Comparison of ENCODE assay signal across 21 cellular contexts in the genomic region with DNA sequence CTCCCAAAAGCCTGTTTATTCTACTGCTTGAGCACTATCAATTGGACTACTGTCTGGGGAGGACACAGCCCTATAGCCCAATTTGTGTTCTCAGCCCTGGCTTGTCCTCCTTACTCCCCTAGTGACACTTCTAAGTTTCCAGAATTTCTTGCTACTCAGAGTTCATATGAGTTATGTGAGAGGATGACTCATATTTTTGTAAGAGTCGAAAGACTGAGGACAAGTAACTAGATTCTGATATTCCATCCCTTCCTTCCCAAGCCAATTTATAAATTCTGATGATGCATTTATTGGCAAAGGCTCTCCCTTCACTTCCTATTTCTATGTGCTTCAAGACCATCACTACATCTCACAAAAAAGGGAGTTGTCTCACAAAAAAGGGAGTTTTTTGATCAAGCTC.
DNase-seq lines count a peak whose midpoint lies in the region; ATAC-seq and TF ChIP-seq lines count a peak whose summit lies in the region.
"Had no signal": no experiment of that assay in that cellular context is flagged by ENCODE, and none has a peak within 500 bp of the region (broad histone marks: within the 10 kb centered on the region; RNA-seq: fewer than 3 reads in every experiment).

No MANE protein-coding gene starts in this region.

- H3K36me3 Mint-ChIP-seq in natural killer cell = no peaks in the 10 kb centered on the region

- H3K9me3 Mint-ChIP-seq in natural killer cell = peaks cover 6 to 13% of the 10 kb centered on the region in 2 donors

- in situ Hi-C loops in mammary epithelial cell (cut with MboI; ENCODE audit: low sequenced_read_pairs in 2 of 2) = no loop called here

- H3K36me3 ChIP-seq in mammary epithelial cell (ENCODE audit: insufficient read depth, low read length) = no peaks in the 10 kb centered on the region
- no peaks in the 10 kb centered on the region for H3K36me3 ChIP-seq in breast epithelium
- H3K36me3 ChIP-seq in fibroblast of lung (ENCODE audit: control insufficient read depth, insufficient read depth, low read length) = no peaks in the 10 kb centered on the region
- no peaks in the 10 kb centered on the region for H3K36me3 ChIP-seq in left lung
- no peaks in the 10 kb centered on the region for H3K36me3 ChIP-seq in SK-N-SH (replicated peaks in 1 of 2; ENCODE audit: control insufficient read depth in 1 of 2, insufficient read depth in 2 of 2, low read length in 1 of 2)
- H3K36me3 ChIP-seq: MG63 had no signal

- no peaks in the 10 kb centered on the region for H3K4me1 Mint-ChIP-seq in natural killer cell
- H3K4me1 Mint-ChIP-seq: B cell had no signal

- H2AFZ ChIP-seq in mammary epithelial cell (ENCODE audit: low read depth, low read length) (no peak overlapping the region), fibroblast of lung (ENCODE audit: low read length) (no peak overlapping the region), SK-N-SH (ENCODE audit: low read depth) (no peak overlapping the region)

- H3K27ac ChIP-seq in mammary epithelial cell (ENCODE audit: insufficient read depth, low read depth, low read length) (no peak overlapping the region), breast epithelium (no peak overlapping the region), fibroblast of lung (ENCODE audit: insufficient read depth, low read length) (no peak overlapping the region), left lung (no peak overlapping the region), SK-N-SH (ENCODE audit: low read depth in 2 of 2, low read length in 1 of 2) (no peak overlapping the region)

- ATAC-seq in left lung (peak; percentile 17), natural killer cell (no peak)
- ATAC-seq: GM12878 had no signal

- BruUV-seq in mammary epithelial cell (replicated peaks; lab: Mats Ljungman, UMichigan) = no TSS peak

- H3K79me2 ChIP-seq in mammary epithelial cell (ENCODE audit: insufficient read depth, low read length) (no peaks in the 10 kb centered on the region), fibroblast of lung (ENCODE audit: control insufficient read depth, insufficient read depth, low read length) (no peaks in the 10 kb centered on the region), SK-N-SH (ENCODE audit: insufficient read depth) (no peaks in the 10 kb centered on the region)

- H3K9me3 ChIP-seq in mammary epithelial cell (replicated peaks; ENCODE audit: insufficient read depth, low read length) (no peaks in the 10 kb centered on the region), breast epithelium (no peaks in the 10 kb centered on the region), fibroblast of lung (ENCODE audit: control insufficient read depth, insufficient read depth, low read depth, low read length) (no peaks in the 10 kb centered on the region), left lung (peaks cover 0 to 5% of the 10 kb centered on the region in 2 donors), SK-N-SH (no peaks in the 10 kb centered on the region)
- H3K9me3 ChIP-seq: MG63 had no signal

- H3K9me2 ChIP-seq in SK-N-SH = no peaks in the 10 kb centered on the region

- no peaks in the 10 kb centered on the region for H3K4me1 ChIP-seq in mammary epithelial cell (ENCODE audit: insufficient read depth, low read length)
- no peaks in the 10 kb centered on the region for H3K4me1 ChIP-seq in breast epithelium
- H3K4me1 ChIP-seq in fibroblast of lung (ENCODE audit: control insufficient read depth, extremely low read depth, insufficient read depth, low read length) = no peaks in the 10 kb centered on the region
- no peaks in the 10 kb centered on the region for H3K4me1 ChIP-seq in left lung
- no peaks in the 10 kb centered on the region for H3K4me1 ChIP-seq in SK-N-SH (ENCODE audit: control insufficient read depth in 1 of 2, insufficient read depth in 2 of 2, low read depth in 1 of 2, low read length in 1 of 2)

- DNase-seq in mammary epithelial cell (peak; percentile 4), breast epithelium (ENCODE audit: low spot score in 2 of 2) (no peak), fibroblast of lung (ENCODE audit: low read depth in 2 of 2) (peak; percentile 32 to 38), left lung (no peak), SK-N-SH (no peak), natural killer cell (no peak), NOMO-1 treated with dmso at 0.1 percent for 144 hours (lab: John Stamatoyannopoulos, UW; ENCODE audit: unreplicated experiment) (no peak)
- no peak for DNase-seq in stimulated activated CD4-positive, alpha-beta T cell treated with anti-CD3 and anti-CD28 coated beads, Interleukin-2, amount 100 ng/mL, for 48 hours
- DNase-seq: 8988T, H7, Kasumi-1, MG63, NCI-H1048, NCI-H146, NCI-H2029 treated with DMSO at 0.1 percent for 48 hours, NCI-H2171 treated with DMSO at 0.1 percent for 48 hours, NCI-H446 treated with DMSO at 0.1 percent for 48 hours, NCI-H69, SHP77 had no signal

- no peak for TF ChIP-seq RAD21 in SK-N-SH (IDR thresholded peaks at IDR 0.05; ENCODE audit: low read length)

- no peak overlapping the region for H3K4me3 ChIP-seq in mammary epithelial cell (replicated peaks in 1 of 3; ENCODE audit: insufficient read depth in 1 of 3, low read depth in 2 of 3, low read length in 3 of 3)
- H3K4me3 ChIP-seq in breast epithelium = no peak overlapping the region
- H3K4me3 ChIP-seq in fibroblast of lung (replicated peaks in 1 of 4; ENCODE audit: control extremely low read depth in 1 of 4, insufficient read depth in 1 of 4, low read depth in 3 of 4, low read length in 4 of 4) = no peak overlapping the region
- no peak overlapping the region for H3K4me3 ChIP-seq in left lung
- H3K4me3 ChIP-seq in SK-N-SH (ENCODE audit: low read depth in 2 of 2, low read length in 1 of 2) = no peak overlapping the region
- H3K4me3 ChIP-seq: GM12878, MG63 had no signal

- dilution Hi-C loops in mammary epithelial cell (cut with HindIII; ENCODE audit: low sequenced_read_pairs) = no loop called here

- POLR2A ChIA-PET in SK-N-SH (lab: Yijun Ruan, JAX) = no interaction called here

- WGBS in mammary epithelial cell (ENCODE audit: low coverage, missing lambda C conversion rate) = 21% methylated on average over 1 of the region's 1 CpG
- 20% methylated on average over 1 of the region's 1 CpG for WGBS in SK-N-SH (ENCODE audit: low lambda C conversion rate)

- no peaks in the 10 kb centered on the region for H3K27me3 Mint-ChIP-seq in natural killer cell (ENCODE audit: low read depth in 2 of 2)
- H3K27me3 Mint-ChIP-seq: B cell had no signal

- H3K27me3 ChIP-seq in mammary epithelial cell (ENCODE audit: insufficient read depth, low read length) (no peaks in the 10 kb centered on the region), breast epithelium (no peaks in the 10 kb centered on the region), fibroblast of lung (ENCODE audit: control insufficient read depth, insufficient read depth, low read length) (no peaks in the 10 kb centered on the region), left lung (no peaks in the 10 kb centered on the region), SK-N-SH (ENCODE audit: insufficient read depth) (no peaks in the 10 kb centered on the region)
- H3K27me3 ChIP-seq: MG63 had no signal

- CTCF ChIA-PET in mammary epithelial cell (lab: Charles Lee; ENCODE audit: low non-redundant PET) = no interaction called here
- CTCF ChIA-PET in SK-N-SH (lab: Yijun Ruan, JAX) = no interaction called here

- no peak for TF ChIP-seq EP300 in SK-N-SH (IDR thresholded peaks at IDR 0.05; ENCODE audit: borderline replicate concordance in 1 of 2, low read depth in 1 of 2, low read length in 1 of 2)

- H4K20me1 ChIP-seq in mammary epithelial cell (ENCODE audit: insufficient read depth, low read length) = no peaks in the 10 kb centered on the region
- no peaks in the 10 kb centered on the region for H4K20me1 ChIP-seq in fibroblast of lung (ENCODE audit: control insufficient read depth, extremely low read depth, insufficient read depth, low read length)
- H4K20me1 ChIP-seq in SK-N-SH (ENCODE audit: insufficient read depth) = no peaks in the 10 kb centered on the region

- TF ChIP-seq POLR2A in breast epithelium (IDR thresholded peaks at IDR 0.05) = no peak

- H3K9ac ChIP-seq in mammary epithelial cell (ENCODE audit: insufficient read depth, low read length) (no peak overlapping the region), fibroblast of lung (ENCODE audit: insufficient read depth, low read length) (no peak overlapping the region), SK-N-SH (no peak overlapping the region)

- H3K4me3 Mint-ChIP-seq in natural killer cell = no peak overlapping the region
- H3K4me3 Mint-ChIP-seq: B cell had no signal

- no peak for TF ChIP-seq CTCF in mammary epithelial cell (conservative IDR thresholded peaks at IDR 0.05 in 1 of 2, IDR thresholded peaks at IDR 0.05 in 1 of 2; ENCODE audit: extremely low read depth in 1 of 2, insufficient read depth in 1 of 2, low read depth in 1 of 2, low read length in 2 of 2)
- TF ChIP-seq CTCF in breast epithelium (IDR thresholded peaks at IDR 0.05) = no peak
- TF ChIP-seq CTCF in fibroblast of lung (conservative IDR thresholded peaks at IDR 0.05 in 1 of 2, IDR thresholded peaks at IDR 0.05 in 1 of 2; ENCODE audit: low read depth in 1 of 2, low read length in 2 of 2) = no peak
- TF ChIP-seq CTCF in left lung (IDR thresholded peaks at IDR 0.05) = no peak
- no peak for TF ChIP-seq CTCF in SK-N-SH (IDR thresholded peaks at IDR 0.05)
- TF ChIP-seq CTCF in natural killer cell (IDR thresholded peaks at IDR 0.05) = no peak

- no peak overlapping the region for H3K4me2 ChIP-seq in mammary epithelial cell (ENCODE audit: insufficient read depth, low read depth, low read length)
- H3K4me2 ChIP-seq in fibroblast of lung (ENCODE audit: extremely low read depth, insufficient read depth, low read length) = no peak overlapping the region
- no peak overlapping the region for H3K4me2 ChIP-seq in SK-N-SH

- intact Hi-C loops in mammary epithelial cell (cut with micrococcal nuclease) = no loop called here
- intact Hi-C loops in breast epithelium (cut with DNase I; ENCODE audit: low total_unique reads) = no loop called here
- intact Hi-C loops in left lung (cut with DNase I) = no loop called here
- intact Hi-C loops in natural killer cell (cut with micrococcal nuclease) = no loop called here

- no peak overlapping the region for H3K27ac Mint-ChIP-seq in natural killer cell
- H3K27ac Mint-ChIP-seq: B cell had no signal

- no peaks in the 10 kb centered on the region for H3F3A ChIP-seq in SK-N-SH (replicated peaks; ENCODE audit: insufficient read depth)

TF ChIP-seq in SK-N-SH, 30 proteins besides CTCF, POLR2A, EP300 and RAD21:
- TF ChIP-seq YY1 (IDR thresholded peaks at IDR 0.05; ENCODE audit: low read depth) (no peak), FOXJ3 (CRISPR knock-in tag; IDR thresholded peaks at IDR 0.05) (no peak), FOSL2 (IDR thresholded peaks at IDR 0.05; ENCODE audit: borderline replicate concordance, low read depth) (no peak), TCF12 (IDR thresholded peaks at IDR 0.05) (no peak)
- TF ChIP-seq, protein P1, sequence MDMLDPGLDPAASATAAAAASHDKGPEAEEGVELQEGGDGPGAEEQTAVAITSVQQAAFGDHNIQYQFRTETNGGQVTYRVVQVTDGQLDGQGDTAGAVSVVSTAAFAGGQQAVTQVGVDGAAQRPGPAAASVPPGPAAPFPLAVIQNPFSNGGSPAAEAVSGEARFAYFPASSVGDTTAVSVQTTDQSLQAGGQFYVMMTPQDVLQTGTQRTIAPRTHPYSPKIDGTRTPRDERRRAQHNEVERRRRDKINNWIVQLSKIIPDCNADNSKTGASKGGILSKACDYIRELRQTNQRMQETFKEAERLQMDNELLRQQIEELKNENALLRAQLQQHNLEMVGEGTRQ (IDR thresholded peaks at IDR 0.05; ENCODE audit: borderline replicate concordance, low read depth, low read length) = no peak

Comparison
In these comparisons a context has a peak if more than half of its experiments do, and no peak if none do; other contexts are left out.
1. DNase-seq: peak in mammary epithelial cell (single experiment) and fibroblast of lung (2 of 2); none in breast epithelium (0 of 2), left lung (0 of 2), SK-N-SH (single experiment), natural killer cell (single experiment), NOMO-1 treated with dmso at 0.1 percent for 144 hours (single experiment) and stimulated activated CD4-positive, alpha-beta T cell treated with anti-CD3 and anti-CD28 coated beads, Interleukin-2, amount 100 ng/mL, for 48 hours (0 of 2).